In genomic region chr9:114412057-114412683, GRCh38 we compare ENCODE assay signal across 2 cellular contexts.
TF ChIP-seq lines count a peak whose summit lies in the region.

No MANE protein-coding gene starts in this region.

TF ChIP-seq in GM23338, 12 proteins besides CTCF, POLR2A, EP300 and RAD21:
- TF ChIP-seq CREB1 (CRISPR knock-in tag; IDR thresholded peaks at IDR 0.05; ENCODE audit: low read depth) (no peak), NANOG (IDR thresholded peaks at IDR 0.05; ENCODE audit: borderline replicate concordance) (no peak), STAT1 (IDR thresholded peaks at IDR 0.05; ENCODE audit: unreplicated experiment) (no peak), ETS1 (IDR thresholded peaks at IDR 0.05) (no peak), EZH2 (IDR thresholded peaks at IDR 0.05; ENCODE audit: low read depth, unreplicated experiment) (no peak), ZNF462 (CRISPR knock-in tag; IDR thresholded peaks at IDR 0.05) (no peak), JUNB (IDR thresholded peaks at IDR 0.05; ENCODE audit: unreplicated experiment) (no peak), REST (IDR thresholded peaks at IDR 0.05; ENCODE audit: unreplicated experiment) (no peak), EZH2phosphoT487 (IDR thresholded peaks at IDR 0.05; ENCODE audit: unreplicated experiment) (no peak)
TF ChIP-seq in GM23338: peak in this region for 0.

TF ChIP-seq in H1, 55 proteins besides CTCF, POLR2A, EP300 and RAD21:
- TF ChIP-seq TAF7 (optimal IDR thresholded peaks at IDR 0.05; ENCODE audit: borderline replicate concordance, low read depth, low read length): no peak
- no peak for TF ChIP-seq SRF (IDR thresholded peaks at IDR 0.05; ENCODE audit: low read depth, low read length)
- no peak for TF ChIP-seq TCF12 (IDR thresholded peaks at IDR 0.05; ENCODE audit: low read depth, low read length)
- TF ChIP-seq ASH2L (IDR thresholded peaks at IDR 0.05; ENCODE audit: low read length): no peak
- TF ChIP-seq TBP (IDR thresholded peaks at IDR 0.05; ENCODE audit: low read depth, low read length): no peak
- no peak for TF ChIP-seq MAFK (IDR thresholded peaks at IDR 0.05; ENCODE audit: low read depth, low read length)
- no peak for TF ChIP-seq EZH2 (IDR thresholded peaks at IDR 0.05; ENCODE audit: low read depth, low read length, severe bottlenecking)
- TF ChIP-seq USF2 (IDR thresholded peaks at IDR 0.05; ENCODE audit: low read length): no peak
- no peak for TF ChIP-seq POU5F1 (IDR thresholded peaks at IDR 0.05; ENCODE audit: low read depth, low read length)
- TF ChIP-seq CREB1 (IDR thresholded peaks at IDR 0.05): no peak
- TF ChIP-seq ATF3 (IDR thresholded peaks at IDR 0.05; ENCODE audit: insufficient read depth, low read depth, low read length): no peak
- TF ChIP-seq TAF1 (IDR thresholded peaks at IDR 0.05; ENCODE audit: low read depth, low read length): no peak
